In the genomic region with DNA sequence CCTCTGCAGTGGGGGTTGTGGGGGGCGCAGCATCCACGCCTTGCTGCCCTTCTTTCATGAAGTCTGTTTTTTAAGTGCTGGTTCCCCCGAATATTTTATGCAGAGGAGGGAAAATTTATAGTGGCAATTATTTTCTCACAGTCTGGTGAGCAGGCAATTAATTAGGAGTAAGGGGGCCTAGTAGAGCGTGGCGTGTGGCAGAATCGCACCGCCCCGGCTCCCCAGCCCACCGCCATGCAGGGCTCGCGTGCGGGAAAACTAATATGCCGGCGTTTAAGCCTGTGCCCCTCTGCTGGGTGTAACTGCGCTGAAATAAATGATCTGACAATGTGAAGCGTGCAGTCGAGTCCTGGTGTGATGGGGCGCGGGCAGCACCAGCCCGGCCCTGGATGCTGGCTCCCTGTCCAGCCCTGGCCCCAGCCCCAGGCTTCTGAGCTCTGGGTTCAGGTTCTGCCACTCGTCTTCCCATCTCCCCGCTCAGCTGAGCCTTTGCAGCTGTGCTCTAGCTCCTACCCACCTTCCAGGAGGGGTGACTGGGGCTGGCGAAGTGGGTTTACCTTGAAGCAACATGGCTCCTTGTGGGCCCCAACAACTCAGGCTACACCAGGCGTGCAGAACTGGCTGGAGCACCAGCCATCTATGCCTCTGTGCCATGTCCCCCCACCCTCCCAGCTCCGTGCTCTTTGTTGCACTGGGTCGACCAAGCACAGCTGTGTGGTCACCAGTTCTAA, we compare ENCODE assay signal across 6 cellular contexts.
"Had no signal": no experiment of that assay in that cellular context is flagged by ENCODE, and none has a peak within 500 bp of the region (broad histone marks: within the 10 kb centered on the region; RNA-seq: fewer than 3 reads in every experiment).

No MANE protein-coding gene starts in this region.

- H3K27me3 ChIP-seq: ascending aorta had no signal

- DNase-seq: NCI-H1048, NCI-H2029, SIG-M5 had no signal

- H3K4me1 ChIP-seq: body of pancreas had no signal

- H3K4me3 ChIP-seq: ascending aorta, body of pancreas had no signal

- FAIRE-seq: TTC549 had no signal

- H3K27ac ChIP-seq: ascending aorta, body of pancreas had no signal

- H3K9me3 ChIP-seq: ascending aorta, body of pancreas had no signal
